Comparison of ENCODE assay signal across 18 cellular contexts in genomic region chr7:157903715-157904114, GRCh38.
DNase-seq lines count a peak whose midpoint lies in the region; FAIRE-seq and TF ChIP-seq lines count a peak whose summit lies in the region.
"Had no signal": no experiment of that assay in that cellular context is flagged by ENCODE, and none has a peak within 500 bp of the region (broad histone marks: within the 10 kb centered on the region; RNA-seq: fewer than 3 reads in every experiment).

No MANE protein-coding gene starts in this region.

- intact Hi-C loops in esophagus muscularis mucosa (cut with DNase I), result no loop called here

- no peak overlapping the region for H3K27ac ChIP-seq in esophagus muscularis mucosa (replicated peaks in 1 of 4)
- H3K27ac ChIP-seq in GM23248, result no peak overlapping the region
- H3K27ac ChIP-seq: KMS-11 had no signal

- H3K9me3 ChIP-seq in esophagus muscularis mucosa (no peaks in the 10 kb centered on the region), GM23248 (ENCODE audit: low read depth) (no peaks in the 10 kb centered on the region)
- H3K9me3 ChIP-seq: BE2C, MG63 had no signal

- H4K20me1 ChIP-seq in GM23248 (ENCODE audit: insufficient read depth), result no peaks in the 10 kb centered on the region

- TF ChIP-seq EP300 in esophagus muscularis mucosa (IDR thresholded peaks at IDR 0.05), result no peak

- H2AFZ ChIP-seq in GM23248, result no peak overlapping the region

- H3K36me3 ChIP-seq in esophagus muscularis mucosa (no peaks in the 10 kb centered on the region), GM23248 (ENCODE audit: low read depth) (no peaks in the 10 kb centered on the region)
- H3K36me3 ChIP-seq: BE2C, MG63 had no signal

- no peaks in the 10 kb centered on the region for H3K79me2 ChIP-seq in GM23248 (ENCODE audit: insufficient read depth)

- peak; percentile 13 for DNase-seq in RKO (ENCODE audit: low spot score)
- peak; percentile 13 for DNase-seq in astrocyte of the hippocampus (ENCODE audit: low read depth, low spot score)
- DNase-seq in left kidney (ENCODE audit: low read depth, low spot score), result peak; percentile 66
- peak; percentile 2 for DNase-seq in pons (ENCODE audit: low spot score)
- no peak for DNase-seq in esophagus muscularis mucosa (ENCODE audit: extremely low spot score)
- DNase-seq in GM23248, result no peak
- DNase-seq in NCI-H1436 (lab: John Stamatoyannopoulos, UW), result no peak
- DNase-seq in HTR-8/SVneo (ENCODE audit: insufficient read length, low spot score), result no peak
- DNase-seq: BE2C; CD4-positive, alpha-beta memory T cell; DND-41; GDM1; HFFc6; MG63; NCI-H1105; NCI-H187 treated with DMSO at 0.1 percent for 48 hours; SIG-M5 had no signal

- no peak overlapping the region for H3K4me3 ChIP-seq in esophagus muscularis mucosa
- no peak overlapping the region for H3K4me3 ChIP-seq in GM23248
- H3K4me3 ChIP-seq: MG63 had no signal

- H3K4me1 ChIP-seq in esophagus muscularis mucosa (peaks cover 0 to 10% (median 3%) of the 10 kb centered on the region in 4 donors), GM23248 (ENCODE audit: insufficient read depth) (no peaks in the 10 kb centered on the region)
- H3K4me1 ChIP-seq: BE2C had no signal

- no peaks in the 10 kb centered on the region for H3K9me2 ChIP-seq in GM23248 (ENCODE audit: insufficient read depth)

- no peak overlapping the region for H3K4me2 ChIP-seq in GM23248 (ENCODE audit: unreplicated experiment)
- H3K4me2 ChIP-seq: KMS-11 had no signal

- FAIRE-seq in HTR-8/SVneo (lab: Jason Lieb, UNC), result no peak

- no peaks in the 10 kb centered on the region for H3F3A ChIP-seq in GM23248 (ENCODE audit: insufficient read depth)

- TF ChIP-seq POLR2A in esophagus muscularis mucosa (IDR thresholded peaks at IDR 0.05; ENCODE audit: low read depth), result no peak

- no peaks in the 10 kb centered on the region for H3K27me3 ChIP-seq in esophagus muscularis mucosa
- no peaks in the 10 kb centered on the region for H3K27me3 ChIP-seq in GM23248 (replicated peaks; ENCODE audit: insufficient read depth)
- H3K27me3 ChIP-seq: BE2C, MG63 had no signal

- WGBS in esophagus muscularis mucosa, result 80% methylated on average over 14 of the region's 14 CpGs
- 9 to 10% methylated on average over 14 of the region's 14 CpGs for WGBS in GM23248 (ENCODE audit: low coverage in 1 of 2, low lambda C conversion rate in 2 of 2, missing lambda C conversion rate in 2 of 2), 2 experiments

- in situ Hi-C loops in GM23248 (cut with MboI), result no loop called here

- no peak overlapping the region for H3K9ac ChIP-seq in GM23248
- H3K9ac ChIP-seq: KMS-11 had no signal

- no peak for TF ChIP-seq CTCF in esophagus muscularis mucosa (IDR thresholded peaks at IDR 0.05)

Comparison
In these comparisons a context has a peak if more than half of its experiments do, and no peak if none do; other contexts are left out.
1. DNase-seq: peak in RKO (single experiment), astrocyte of the hippocampus (single experiment), left kidney (single experiment) and pons (single experiment); none in esophagus muscularis mucosa (single experiment), GM23248 (single experiment), NCI-H1436 (single experiment) and HTR-8/SVneo (single experiment).